ENCODE assay signal across 17 cellular contexts in genomic region chr18:47755102-47755456, GRCh38.
"Had no signal": no experiment of that assay in that cellular context is flagged by ENCODE, and none has a peak within 500 bp of the region (broad histone marks: within the 10 kb centered on the region; RNA-seq: fewer than 3 reads in every experiment).

No MANE protein-coding gene starts in this region.

- H3K4me3 ChIP-seq: ascending aorta, breast epithelium, cardiac muscle cell, colonic mucosa had no signal

- H3K27ac Mint-ChIP-seq: activated CD4-positive, alpha-beta T cell treated with anti-CD3 and anti-CD28 coated beads for 36 hours; activated CD4-positive, alpha-beta T cell treated with anti-CD3 and anti-CD28 coated beads, Interleukin-2, amount 10 ng/mL, durations not matched to agents 7 days and 5 days; activated CD8-positive, alpha-beta T cell treated with anti-CD3 and anti-CD28 coated beads for 36 hours; activated naive CD4-positive, alpha-beta T cell treated with anti-CD3 and anti-CD28 coated beads, Interleukin-2, amount 50 U/mL, for 24 hours; activated naive CD8-positive, alpha-beta T cell treated with anti-CD3 and anti-CD28 coated beads, Interleukin-2, amount 10 ng/mL, durations not matched to agents 7 days and 5 days; activated T-helper 17 cell treated with anti-CD3 and anti-CD28 coated beads, Interleukin-2, amount 50 U/mL, for 72 hours; brain had no signal

- H3K27ac ChIP-seq: ascending aorta, breast epithelium, cardiac muscle cell, colonic mucosa, epithelial cell of prostate had no signal

- H3K4me3 Mint-ChIP-seq: activated CD4-positive, alpha-beta T cell treated with anti-CD3 and anti-CD28 coated beads for 36 hours; activated CD4-positive, alpha-beta T cell treated with anti-CD3 and anti-CD28 coated beads, Interleukin-2, amount 10 ng/mL, durations not matched to agents 7 days and 5 days; activated CD8-positive, alpha-beta T cell treated with anti-CD3 and anti-CD28 coated beads for 36 hours; activated naive CD4-positive, alpha-beta T cell treated with anti-CD3 and anti-CD28 coated beads, Interleukin-2, amount 50 U/mL, for 24 hours; activated naive CD8-positive, alpha-beta T cell treated with anti-CD3 and anti-CD28 coated beads, Interleukin-2, amount 10 ng/mL, durations not matched to agents 7 days and 5 days; activated T-helper 17 cell treated with anti-CD3 and anti-CD28 coated beads, Interleukin-2, amount 50 U/mL, for 72 hours had no signal

- H3K4me1 ChIP-seq: ascending aorta, breast epithelium, colonic mucosa had no signal

- DNase-seq: cerebellar nuclear complex, foreskin fibroblast had no signal

- FAIRE-seq: endometrium, endothelial cell of umbilical vein, frontal cortex had no signal

- H3K4me1 Mint-ChIP-seq: activated CD4-positive, alpha-beta T cell treated with anti-CD3 and anti-CD28 coated beads for 36 hours; activated naive CD4-positive, alpha-beta T cell treated with anti-CD3 and anti-CD28 coated beads, Interleukin-2, amount 50 U/mL, for 24 hours; activated naive CD8-positive, alpha-beta T cell treated with anti-CD3 and anti-CD28 coated beads, Interleukin-2, amount 10 ng/mL, durations not matched to agents 7 days and 5 days; brain had no signal

- H3K36me3 ChIP-seq: ascending aorta, breast epithelium, cardiac muscle cell, colonic mucosa had no signal

- H3K36me3 Mint-ChIP-seq: activated naive CD8-positive, alpha-beta T cell treated with anti-CD3 and anti-CD28 coated beads, Interleukin-2, amount 10 ng/mL, durations not matched to agents 7 days and 5 days; brain had no signal

- H3K9me3 ChIP-seq: colonic mucosa had no signal

- H3K9me3 Mint-ChIP-seq: activated naive CD8-positive, alpha-beta T cell treated with anti-CD3 and anti-CD28 coated beads, Interleukin-2, amount 10 ng/mL, durations not matched to agents 7 days and 5 days; activated T-helper 17 cell treated with anti-CD3 and anti-CD28 coated beads, Interleukin-2, amount 50 U/mL, for 72 hours had no signal

- H3K27me3 ChIP-seq: ascending aorta, breast epithelium, cardiac muscle cell, colonic mucosa had no signal
